ENCODE assay signal across 12 cellular contexts in the genomic region with DNA sequence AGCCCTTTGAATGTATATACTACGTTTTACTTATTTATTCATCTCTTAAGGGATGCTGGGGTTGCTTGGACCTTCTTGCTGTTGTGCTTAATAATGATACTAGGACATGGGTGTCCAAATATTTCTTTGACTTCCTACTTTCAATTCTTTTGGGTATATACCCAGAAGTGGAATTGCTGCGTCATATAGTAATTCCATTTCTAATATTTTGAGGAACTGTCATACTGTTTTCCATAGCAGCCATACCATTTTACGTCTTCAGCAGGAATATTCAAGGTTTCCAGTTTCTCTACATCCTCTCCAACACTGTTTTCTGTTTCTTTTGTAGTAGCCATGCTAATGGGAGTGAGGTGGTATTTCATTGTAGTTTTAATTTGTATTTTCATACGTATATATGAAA. TPM values are rescaled to one million over a fixed set of nuclear protein-coding genes. Genes with fewer than 3 reads are reported as not detected.
DNase-seq lines count a peak whose midpoint lies in the region; ATAC-seq and TF ChIP-seq lines count a peak whose summit lies in the region.
"Had no signal": no experiment of that assay in that cellular context is flagged by ENCODE, and none has a peak within 500 bp of the region (broad histone marks: within the 10 kb centered on the region; RNA-seq: fewer than 3 reads in every experiment).

No MANE protein-coding gene starts in this region.

- H3K9me3 Mint-ChIP-seq in CD4-positive, alpha-beta T cell: no peaks in the 10 kb centered on the region
- H3K9me3 Mint-ChIP-seq in memory B cell: no peaks in the 10 kb centered on the region

- H3K9me2 ChIP-seq in OCI-LY7 (ENCODE audit: insufficient read depth, low read length): no peaks in the 10 kb centered on the region

- peaks cover 56% of the 10 kb centered on the region for H3K4me1 Mint-ChIP-seq in CD4-positive, alpha-beta T cell (ENCODE audit: low read depth)
- peaks cover 31% of the 10 kb centered on the region for H3K4me1 Mint-ChIP-seq in memory B cell

- no TSS peak for BruUV-seq in OCI-LY7 (replicated peaks; lab: Mats Ljungman, UMichigan)
- BruUV-seq in A673 (replicated peaks; lab: Mats Ljungman, UMichigan): no TSS peak

- no peak overlapping the region for H3K4me3 Mint-ChIP-seq in CD4-positive, alpha-beta T cell
- H3K4me3 Mint-ChIP-seq in memory B cell: peak overlapping the region; percentile 39

- POLR2A ChIA-PET in CD4-positive, alpha-beta T cell (lab: Charles Lee): no interaction called here
- POLR2A ChIA-PET in OCI-LY7 (lab: Charles Lee): no interaction called here
- POLR2A ChIA-PET in A673 (lab: Charles Lee; ENCODE audit: low non-redundant PET): no interaction called here

- no peak overlapping the region for H3K27ac ChIP-seq in CD4-positive, alpha-beta T cell (ENCODE audit: low read depth, low read length)
- H3K27ac ChIP-seq in OCI-LY7 (ENCODE audit: low read depth, low read length, poor library complexity, severe bottlenecking) (no peak overlapping the region), A673 (ENCODE audit: low read depth, low read length, poor library complexity, severe bottlenecking) (no peak overlapping the region)

- H3K9me3 ChIP-seq in CD4-positive, alpha-beta T cell (ENCODE audit: control insufficient read depth, low read length): no peaks in the 10 kb centered on the region
- no peaks in the 10 kb centered on the region for H3K9me3 ChIP-seq in OCI-LY7 (ENCODE audit: low read length)
- no peaks in the 10 kb centered on the region for H3K9me3 ChIP-seq in A673 (ENCODE audit: low read depth, low read length, poor library complexity, severe bottlenecking)

- H2AFZ ChIP-seq in OCI-LY7 (ENCODE audit: low read length): no peak overlapping the region

- no peak overlapping the region for H3K4me3 ChIP-seq in OCI-LY7 (ENCODE audit: low read depth, low read length, poor library complexity, severe bottlenecking)
- H3K4me3 ChIP-seq in A673 (ENCODE audit: low read depth, low read length, poor library complexity, severe bottlenecking): no peak overlapping the region

- intact Hi-C loops in CD4-positive, alpha-beta T cell (cut with DNase I, micrococcal nuclease): no loop called here
- intact Hi-C loops in OCI-LY7 (cut with micrococcal nuclease; ENCODE audit: unreplicated experiment): no loop called here
- intact Hi-C loops in A673 (cut with micrococcal nuclease; ENCODE audit: unreplicated experiment): no loop called here

- CTCF ChIA-PET in CD4-positive, alpha-beta T cell (lab: Charles Lee): no interaction called here
- CTCF ChIA-PET in OCI-LY7 (lab: Charles Lee; ENCODE audit: unreplicated experiment): no interaction called here
- CTCF ChIA-PET in A673 (lab: Charles Lee): no interaction called here

- no peaks in the 10 kb centered on the region for H4K20me1 ChIP-seq in OCI-LY7 (ENCODE audit: insufficient read depth, low read length)

- H3K4me2 ChIP-seq in OCI-LY7 (ENCODE audit: low read length): 0 out of 2 replicates have a peak overlapping the region, but pooled peaks have one; percentile 7

- no peaks in the 10 kb centered on the region for H3K27me3 ChIP-seq in CD4-positive, alpha-beta T cell (ENCODE audit: control insufficient read depth, insufficient read depth, low read length)
- H3K27me3 ChIP-seq in A673 (replicated peaks; ENCODE audit: insufficient read depth, low read depth, low read length, poor library complexity): no peaks in the 10 kb centered on the region

- no peak for DNase-seq in CD4-positive, alpha-beta T cell
- no peak for DNase-seq in OCI-LY7 (ENCODE audit: low spot score)
- no peak for DNase-seq in memory B cell (ENCODE audit: low spot score in 2 of 2)
- no peak for DNase-seq in kidney tubule cell (ENCODE audit: low spot score)
- DNase-seq in NCI-H82 (lab: John Stamatoyannopoulos, UW): no peak
- no peak for DNase-seq in NCI-H510A treated with DMSO at 0.1 percent for 48 hours (lab: John Stamatoyannopoulos, UW)
- no peak for DNase-seq in A673 (ENCODE audit: low spot score)
- DNase-seq: islet precursor cell; NCI-H2081 treated with DMSO at 0.1 percent for 48 hours; stimulated activated CD4-positive, alpha-beta T cell treated with anti-CD3 and anti-CD28 coated beads, Interleukin-2, amount 100 ng/mL, for 24 hours had no signal

- H3K27ac Mint-ChIP-seq in CD4-positive, alpha-beta T cell: peak overlapping the region; percentile 42
- peak overlapping the region; percentile 58 for H3K27ac Mint-ChIP-seq in memory B cell

- H3K36me3 Mint-ChIP-seq in CD4-positive, alpha-beta T cell (ENCODE audit: low read depth): peaks cover 6% of the 10 kb centered on the region
- H3K36me3 Mint-ChIP-seq in memory B cell: peaks cover 7% of the 10 kb centered on the region

- H3K27me3 Mint-ChIP-seq in CD4-positive, alpha-beta T cell: no peaks in the 10 kb centered on the region
- no peaks in the 10 kb centered on the region for H3K27me3 Mint-ChIP-seq in memory B cell

- no peak for ATAC-seq in CD4-positive, alpha-beta T cell (ENCODE audit: poor library complexity)
- ATAC-seq in GM21381 (IDR thresholded peaks at IDR 0.05; ENCODE audit: unreplicated experiment) (peak; percentile 19), memory B cell (ENCODE audit: low read depth) (no peak)

- H3K36me3 ChIP-seq in OCI-LY7 (ENCODE audit: insufficient read depth, low read length): no peaks in the 10 kb centered on the region
- no peaks in the 10 kb centered on the region for H3K36me3 ChIP-seq in A673 (ENCODE audit: insufficient read depth, low read length, poor library complexity, severe bottlenecking)

- peaks cover 45% of the 10 kb centered on the region; the same call in 1 of the 2 replicates for H3K79me2 ChIP-seq in OCI-LY7 (ENCODE audit: insufficient read depth, low read depth, low read length)

- TF ChIP-seq CTCF in CD4-positive, alpha-beta T cell (IDR thresholded peaks at IDR 0.05): no peak
- TF ChIP-seq CTCF in OCI-LY7 (conservative IDR thresholded peaks at IDR 0.05; ENCODE audit: low read length) (no peak), A673 (conservative IDR thresholded peaks at IDR 0.05; ENCODE audit: low read depth, low read length) (no peak)

- H3K4me1 ChIP-seq in OCI-LY7 (ENCODE audit: insufficient read depth, low read length, poor library complexity, severe bottlenecking) (peaks cover 15% of the 10 kb centered on the region), A673 (ENCODE audit: insufficient read depth, low read length, poor library complexity, severe bottlenecking) (no peaks in the 10 kb centered on the region)

RNA-seq across cellular contexts. Expression of gene KAT2B, which starts 21.1 kb away (rescaled TPM):
- total RNA-seq in CD4-positive, alpha-beta T cell: 10 to 100 TPM; 50.9 to 54.4 TPM
- total RNA-seq in OCI-LY7 (2014; rRNA removed; shearing (Covaris generic)): 19.2 and 24.2 TPM in 2 replicates
- total RNA-seq in OCI-LY7 (2022) (32.9 and 33.4 TPM in 2 replicates), A673 (2021) (4.6 and 5.4 TPM in 2 replicates)

RNA-seq across cellular contexts. Expression of gene PP2D1, which starts 49.3 kb away (rescaled TPM):
- total RNA-seq in CD4-positive, alpha-beta T cell: not detected
- not detected in 2 replicates for total RNA-seq in OCI-LY7 (2014; rRNA removed; shearing (Covaris generic))
- total RNA-seq in OCI-LY7 (2022): not detected in 2 replicates
- not detected in 2 replicates for total RNA-seq in A673 (2021)
- total RNA-seq: chondrocyte had no signal
